Comparison of ENCODE assay signal across 3 cellular contexts in the genomic region with DNA sequence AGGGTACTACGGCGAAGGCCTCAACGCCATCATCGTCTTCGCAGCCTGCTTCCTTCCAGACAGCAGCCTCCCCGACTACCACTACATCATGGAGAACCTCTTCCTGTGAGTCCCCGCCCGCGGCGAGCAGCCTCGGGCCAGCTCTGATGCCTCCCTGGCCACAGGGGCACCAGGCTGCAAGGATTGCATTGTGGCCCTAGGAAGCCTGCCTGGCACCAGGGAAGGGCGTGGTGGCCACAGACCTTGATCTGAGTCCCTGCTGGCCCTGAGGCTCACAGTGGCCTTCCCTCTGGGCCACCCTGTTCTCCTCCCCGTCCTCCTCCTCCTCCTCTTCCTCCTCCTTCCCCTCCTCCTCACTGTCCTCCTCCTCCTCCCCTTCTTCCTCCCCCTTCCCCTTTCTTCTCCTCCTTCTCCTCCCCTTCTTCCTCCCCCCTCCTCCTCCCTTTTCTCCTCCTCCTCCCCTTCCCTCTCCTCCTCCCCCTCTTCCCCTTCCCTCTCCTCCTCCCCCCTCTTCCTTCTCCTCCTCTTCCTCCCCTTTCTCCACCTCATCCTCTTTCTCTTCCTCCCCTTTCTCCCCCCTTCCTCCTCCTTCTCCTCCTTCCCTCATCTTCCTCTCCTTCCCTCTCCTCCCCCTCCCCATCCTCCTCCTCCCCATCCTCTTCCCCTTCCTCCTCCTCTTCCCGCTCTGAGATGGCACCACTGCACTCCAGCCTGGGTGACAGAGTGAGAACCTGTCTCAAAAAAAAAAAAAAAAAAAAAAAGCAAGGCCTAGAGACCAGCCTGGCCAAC.
TF ChIP-seq lines count a peak whose summit lies in the region.

No MANE protein-coding gene starts in this region.

TF ChIP-seq in A549, 52 proteins besides CTCF, POLR2A, EP300 and RAD21:
- TF ChIP-seq RARB (CRISPR knock-in tag; IDR thresholded peaks at IDR 0.05), result no peak
- TF ChIP-seq BHLHE40 (IDR thresholded peaks at IDR 0.05; ENCODE audit: low read depth, low read length), result no peak
- no peak for TF ChIP-seq NFE2L2 (conservative IDR thresholded peaks at IDR 0.05; ENCODE audit: low read length)
- TF ChIP-seq CHD2 (IDR thresholded peaks at IDR 0.05; ENCODE audit: low read length, partially characterized antibody), result no peak
- TF ChIP-seq TP53 (CRISPR knock-in tag; IDR thresholded peaks at IDR 0.05), result no peak
- TF ChIP-seq GATA3 (IDR thresholded peaks at IDR 0.05; ENCODE audit: borderline replicate concordance), result no peak
- TF ChIP-seq, protein P1, sequence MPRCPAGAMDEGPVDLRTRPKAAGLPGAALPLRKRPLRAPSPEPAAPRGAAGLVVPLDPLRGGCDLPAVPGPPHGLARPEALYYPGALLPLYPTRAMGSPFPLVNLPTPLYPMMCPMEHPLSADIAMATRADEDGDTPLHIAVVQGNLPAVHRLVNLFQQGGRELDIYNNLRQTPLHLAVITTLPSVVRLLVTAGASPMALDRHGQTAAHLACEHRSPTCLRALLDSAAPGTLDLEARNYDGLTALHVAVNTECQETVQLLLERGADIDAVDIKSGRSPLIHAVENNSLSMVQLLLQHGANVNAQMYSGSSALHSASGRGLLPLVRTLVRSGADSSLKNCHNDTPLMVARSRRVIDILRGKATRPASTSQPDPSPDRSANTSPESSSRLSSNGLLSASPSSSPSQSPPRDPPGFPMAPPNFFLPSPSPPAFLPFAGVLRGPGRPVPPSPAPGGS (IDR thresholded peaks at IDR 0.05), result no peak
- TF ChIP-seq POLR2AphosphoS2 (conservative IDR thresholded peaks at IDR 0.05; ENCODE audit: low read length), result no peak
- no peak for TF ChIP-seq KDM5A (IDR thresholded peaks at IDR 0.05)
- no peak for TF ChIP-seq ESRRA (IDR thresholded peaks at IDR 0.05; ENCODE audit: borderline replicate concordance, low read length)
- no peak for TF ChIP-seq HES2 (IDR thresholded peaks at IDR 0.05)
- TF ChIP-seq FOSL2 (IDR thresholded peaks at IDR 0.05), result no peak
- no peak for TF ChIP-seq FOSL2 (CRISPR knock-in tag; IDR thresholded peaks at IDR 0.05)
- TF ChIP-seq MAZ (IDR thresholded peaks at IDR 0.05; ENCODE audit: borderline replicate concordance, low read depth, low read length), result no peak

TF ChIP-seq in HEK293, 187 proteins besides CTCF, POLR2A, EP300 and RAD21:
- TF ChIP-seq ZNF311 (tag by site-specific recombination; IDR thresholded peaks at IDR 0.05; ENCODE audit: borderline replicate concordance) (no peak), HIC1 (tag by site-specific recombination; IDR thresholded peaks at IDR 0.05) (0 out of 2 replicates have a peak, but pooled peaks have one; percentile 13), ZNF513 (tag by site-specific recombination; IDR thresholded peaks at IDR 0.05) (peak; percentile 67), ZFHX2 (tag by site-specific recombination; conservative IDR thresholded peaks at IDR 0.05) (peak; percentile 78), SALL2 (tag by site-specific recombination; IDR thresholded peaks at IDR 0.05; ENCODE audit: borderline replicate concordance) (no peak), GLI4 (tag by site-specific recombination; IDR thresholded peaks at IDR 0.05) (no peak), ZNF366 (tag by site-specific recombination; conservative IDR thresholded peaks at IDR 0.05) (peak; percentile 28; the same call in 1 of the 2 replicates), SP3 (tag by site-specific recombination; IDR thresholded peaks at IDR 0.05) (peak; percentile 71), EGR2 (tag by site-specific recombination; IDR thresholded peaks at IDR 0.05; ENCODE audit: low read depth) (peak; percentile 93)
- TF ChIP-seq, protein P2, sequence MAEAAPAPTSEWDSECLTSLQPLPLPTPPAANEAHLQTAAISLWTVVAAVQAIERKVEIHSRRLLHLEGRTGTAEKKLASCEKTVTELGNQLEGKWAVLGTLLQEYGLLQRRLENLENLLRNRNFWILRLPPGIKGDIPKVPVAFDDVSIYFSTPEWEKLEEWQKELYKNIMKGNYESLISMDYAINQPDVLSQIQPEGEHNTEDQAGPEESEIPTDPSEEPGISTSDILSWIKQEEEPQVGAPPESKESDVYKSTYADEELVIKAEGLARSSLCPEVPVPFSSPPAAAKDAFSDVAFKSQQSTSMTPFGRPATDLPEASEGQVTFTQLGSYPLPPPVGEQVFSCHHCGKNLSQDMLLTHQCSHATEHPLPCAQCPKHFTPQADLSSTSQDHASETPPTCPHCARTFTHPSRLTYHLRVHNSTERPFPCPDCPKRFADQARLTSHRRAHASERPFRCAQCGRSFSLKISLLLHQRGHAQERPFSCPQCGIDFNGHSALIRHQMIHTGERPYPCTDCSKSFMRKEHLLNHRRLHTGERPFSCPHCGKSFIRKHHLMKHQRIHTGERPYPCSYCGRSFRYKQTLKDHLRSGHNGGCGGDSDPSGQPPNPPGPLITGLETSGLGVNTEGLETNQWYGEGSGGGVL (tag by site-specific recombination; IDR thresholded peaks at IDR 0.05), result peak; percentile 56; the same call in 1 of the 2 replicates

TF ChIP-seq in K562, 482 proteins besides CTCF, POLR2A, EP300 and RAD21:
- TF ChIP-seq SRSF7 (optimal IDR thresholded peaks at IDR 0.05; ENCODE audit: low read depth, low read length) (no peak), ZNF263 (CRISPR knock-in tag; IDR thresholded peaks at IDR 0.05; ENCODE audit: borderline replicate concordance) (peak; percentile 97), TGIF2 (CRISPR knock-in tag; IDR thresholded peaks at IDR 0.05) (no peak)
- TF ChIP-seq, protein P3, sequence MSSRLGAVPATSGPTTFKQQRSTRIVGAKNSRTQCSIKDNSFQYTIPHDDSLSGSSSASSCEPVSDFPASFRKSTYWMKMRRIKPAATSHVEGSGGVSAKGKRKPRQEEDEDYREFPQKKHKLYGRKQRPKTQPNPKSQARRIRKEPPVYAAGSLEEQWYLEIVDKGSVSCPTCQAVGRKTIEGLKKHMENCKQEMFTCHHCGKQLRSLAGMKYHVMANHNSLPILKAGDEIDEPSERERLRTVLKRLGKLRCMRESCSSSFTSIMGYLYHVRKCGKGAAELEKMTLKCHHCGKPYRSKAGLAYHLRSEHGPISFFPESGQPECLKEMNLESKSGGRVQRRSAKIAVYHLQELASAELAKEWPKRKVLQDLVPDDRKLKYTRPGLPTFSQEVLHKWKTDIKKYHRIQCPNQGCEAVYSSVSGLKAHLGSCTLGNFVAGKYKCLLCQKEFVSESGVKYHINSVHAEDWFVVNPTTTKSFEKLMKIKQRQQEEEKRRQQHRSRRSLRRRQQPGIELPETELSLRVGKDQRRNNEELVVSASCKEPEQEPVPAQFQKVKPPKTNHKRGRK (tag; IDR thresholded peaks at IDR 0.05), result peak; percentile 34; the same call in 1 of the 2 replicates
